10 cellular contexts compared by ENCODE assay signal in genomic region chr1:198679535-198680173, GRCh38.
A peak's percentile ranks its signal among the peaks of the same experiment; 100 is the strongest.
DNase-seq lines count a peak whose midpoint lies in the region; ATAC-seq lines count a peak whose summit lies in the region.
"Had no signal": no experiment of that assay in that cellular context is flagged by ENCODE, and none has a peak within 500 bp of the region (broad histone marks: within the 10 kb centered on the region; RNA-seq: fewer than 3 reads in every experiment).

No MANE protein-coding gene starts in this region.

- peak overlapping the region; percentile 95 for H3K27ac Mint-ChIP-seq in activated T-cell treated with anti-CD3 and anti-CD28 coated beads, Interleukin-2, amount 50 U/mL, for 24 hours
- peak overlapping the region; percentile 98 for H3K27ac Mint-ChIP-seq in memory B cell

- H3K4me1 Mint-ChIP-seq in activated T-cell treated with anti-CD3 and anti-CD28 coated beads, Interleukin-2, amount 50 U/mL, for 24 hours (ENCODE audit: low read depth) = peaks cover 88% of the 10 kb centered on the region
- peaks cover 58% of the 10 kb centered on the region for H3K4me1 Mint-ChIP-seq in memory B cell

- H3K4me3 Mint-ChIP-seq in activated T-cell treated with anti-CD3 and anti-CD28 coated beads, Interleukin-2, amount 50 U/mL, for 24 hours = peak overlapping the region; percentile 69
- H3K4me3 Mint-ChIP-seq in memory B cell = peak overlapping the region; percentile 58

- H3K9me3 Mint-ChIP-seq in activated T-cell treated with anti-CD3 and anti-CD28 coated beads, Interleukin-2, amount 50 U/mL, for 24 hours = no peaks in the 10 kb centered on the region
- peaks cover 2% of the 10 kb centered on the region for H3K9me3 Mint-ChIP-seq in memory B cell

- H3K27me3 Mint-ChIP-seq in activated T-cell treated with anti-CD3 and anti-CD28 coated beads, Interleukin-2, amount 50 U/mL, for 24 hours = no peaks in the 10 kb centered on the region
- no peaks in the 10 kb centered on the region for H3K27me3 Mint-ChIP-seq in memory B cell

- peak; percentile 40 for DNase-seq in stimulated activated CD4-positive, alpha-beta T cell treated with anti-CD3 and anti-CD28 coated beads, Interleukin-4, amount 100 ng/mL, for 24 hours
- DNase-seq in stimulated activated CD4-positive, alpha-beta T cell treated with anti-CD3 and anti-CD28 coated beads, Interleukin-4, amount 100 ng/mL, for 4 hours = no peak
- DNase-seq in activated T-cell treated with anti-CD3 and anti-CD28 coated beads, Interleukin-2, amount 50 U/mL, for 24 hours = peak; percentile 63
- no peak for DNase-seq in memory B cell (ENCODE audit: low spot score in 2 of 2)
- DNase-seq in foreskin melanocyte = no peak
- DNase-seq in NCI-H2107 (lab: John Stamatoyannopoulos, UW) = no peak
- DNase-seq: BE2C had no signal

- peaks cover 71% of the 10 kb centered on the region for H3K36me3 Mint-ChIP-seq in activated T-cell treated with anti-CD3 and anti-CD28 coated beads, Interleukin-2, amount 50 U/mL, for 24 hours (ENCODE audit: low read depth)
- H3K36me3 Mint-ChIP-seq in memory B cell = peaks cover 22% of the 10 kb centered on the region

- ATAC-seq in memory B cell (ENCODE audit: low read depth) (no peak), GM21390 (IDR thresholded peaks at IDR 0.05; ENCODE audit: unreplicated experiment) (no peak), GM18517 (IDR thresholded peaks at IDR 0.05; ENCODE audit: unreplicated experiment) (no peak)
- ATAC-seq: Panc1 had no signal

Comparison
In these comparisons a context has a peak if more than half of its experiments do, and no peak if none do; other contexts are left out.
1. DNase-seq: peak in stimulated activated CD4-positive, alpha-beta T cell treated with anti-CD3 and anti-CD28 coated beads, Interleukin-4, amount 100 ng/mL, for 24 hours (single experiment) and activated T-cell treated with anti-CD3 and anti-CD28 coated beads, Interleukin-2, amount 50 U/mL, for 24 hours (single experiment); none in stimulated activated CD4-positive, alpha-beta T cell treated with anti-CD3 and anti-CD28 coated beads, Interleukin-4, amount 100 ng/mL, for 4 hours (0 of 2), memory B cell (0 of 2), foreskin melanocyte (single experiment) and NCI-H2107 (single experiment).